1 cellular context compared by ENCODE assay signal in genomic region chr5:154470949-154471870, GRCh38.
TF ChIP-seq lines count a peak whose summit lies in the region.

No MANE protein-coding gene starts in this region.

TF ChIP-seq in H1, 55 proteins besides CTCF, POLR2A, EP300 and RAD21 (continued from another document):
- TF ChIP-seq E2F6 (IDR thresholded peaks at IDR 0.05) = no peak
- 0 out of 2 replicates have a peak, but pooled peaks have one; percentile 29 for TF ChIP-seq CBX8 (IDR thresholded peaks at IDR 0.05; ENCODE audit: borderline replicate concordance, low read depth, low read length)
- TF ChIP-seq EZH2 (IDR thresholded peaks at IDR 0.05; ENCODE audit: low read depth, low read length, severe bottlenecking) = peak; percentile 74
- no peak for TF ChIP-seq USF2 (IDR thresholded peaks at IDR 0.05; ENCODE audit: low read length)
